ENCODE assay signal across 1 cellular context in the genomic region with DNA sequence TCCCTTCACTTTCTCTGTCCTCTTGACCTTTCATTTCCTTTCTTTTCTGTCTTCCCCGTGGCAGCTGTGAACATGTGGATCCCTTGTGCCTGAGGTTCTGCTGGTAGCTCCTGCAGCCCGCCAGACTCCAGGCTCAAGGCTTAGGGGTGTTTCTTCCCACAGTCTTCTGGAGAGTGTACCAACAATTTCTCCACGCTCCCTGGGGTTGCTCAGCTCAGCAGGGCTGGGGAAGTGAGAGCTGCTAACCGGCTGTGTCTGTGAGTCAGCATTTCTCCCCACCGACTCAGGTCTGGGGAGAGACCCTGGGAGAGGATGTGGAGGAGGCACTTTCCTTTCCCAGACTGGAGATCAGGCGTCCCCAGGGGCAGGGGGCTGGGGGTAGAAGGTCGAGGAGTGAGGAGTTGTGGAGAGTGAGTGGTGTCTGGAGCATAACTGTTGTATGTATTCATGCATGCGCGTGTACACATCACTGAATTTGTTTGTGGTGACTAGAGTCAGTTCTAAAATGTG.
TF ChIP-seq lines count a peak whose summit lies in the region.

No MANE protein-coding gene starts in this region.

TF ChIP-seq in K562, 482 proteins besides CTCF, POLR2A, EP300 and RAD21 (continued from another document and continues in another):
- TF ChIP-seq, protein P1, sequence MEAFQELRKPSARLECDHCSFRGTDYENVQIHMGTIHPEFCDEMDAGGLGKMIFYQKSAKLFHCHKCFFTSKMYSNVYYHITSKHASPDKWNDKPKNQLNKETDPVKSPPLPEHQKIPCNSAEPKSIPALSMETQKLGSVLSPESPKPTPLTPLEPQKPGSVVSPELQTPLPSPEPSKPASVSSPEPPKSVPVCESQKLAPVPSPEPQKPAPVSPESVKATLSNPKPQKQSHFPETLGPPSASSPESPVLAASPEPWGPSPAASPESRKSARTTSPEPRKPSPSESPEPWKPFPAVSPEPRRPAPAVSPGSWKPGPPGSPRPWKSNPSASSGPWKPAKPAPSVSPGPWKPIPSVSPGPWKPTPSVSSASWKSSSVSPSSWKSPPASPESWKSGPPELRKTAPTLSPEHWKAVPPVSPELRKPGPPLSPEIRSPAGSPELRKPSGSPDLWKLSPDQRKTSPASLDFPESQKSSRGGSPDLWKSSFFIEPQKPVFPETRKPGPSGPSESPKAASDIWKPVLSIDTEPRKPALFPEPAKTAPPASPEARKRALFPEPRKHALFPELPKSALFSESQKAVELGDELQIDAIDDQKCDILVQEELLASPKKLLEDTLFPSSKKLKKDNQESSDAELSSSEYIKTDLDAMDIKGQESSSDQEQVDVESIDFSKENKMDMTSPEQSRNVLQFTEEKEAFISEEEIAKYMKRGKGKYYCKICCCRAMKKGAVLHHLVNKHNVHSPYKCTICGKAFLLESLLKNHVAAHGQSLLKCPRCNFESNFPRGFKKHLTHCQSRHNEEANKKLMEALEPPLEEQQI (IDR thresholded peaks at IDR 0.05), result peak; percentile 25; the same call in 1 of the 2 replicates
- TF ChIP-seq MYC (IDR thresholded peaks at IDR 0.05; ENCODE audit: low read depth, low read length) (peak; percentile 19; the same call in 1 of the 2 replicates), MYC (CRISPR knock-in tag; IDR thresholded peaks at IDR 0.05; ENCODE audit: borderline replicate concordance, low read depth) (no peak), HDGF (IDR thresholded peaks at IDR 0.05) (no peak), CBX3 (IDR thresholded peaks at IDR 0.05; ENCODE audit: borderline replicate concordance in 1 of 2, low read length in 2 of 2) (peak in 1 of 2 experiments; percentile 62; a peak in 1 of 3 replicates), DPF2 (IDR thresholded peaks at IDR 0.05) (peak; percentile 85), MAZ (CRISPR knock-in tag; conservative IDR thresholded peaks at IDR 0.05 in 1 of 2, IDR thresholded peaks at IDR 0.05 in 1 of 2) (peak in 1 of 2 experiments; percentile 26; a peak in 1 of 4 replicates), NFE2L1 (tag; IDR thresholded peaks at IDR 0.05; ENCODE audit: borderline replicate concordance, low read depth) (peak; percentile 64), SMARCC2 (IDR thresholded peaks at IDR 0.05; ENCODE audit: low read depth) (peak; percentile 76; the same call in 1 of the 2 replicates), ZNF24 (IDR thresholded peaks at IDR 0.05) (no peak), SMAD1 (IDR thresholded peaks at IDR 0.05; ENCODE audit: low read depth, low read length, partially characterized antibody) (no peak), SMAD4 (CRISPR knock-in tag; conservative IDR thresholded peaks at IDR 0.05) (0 out of 2 replicates have a peak, but pooled peaks have one; percentile 15), MAFG (tag; conservative IDR thresholded peaks at IDR 0.05) (peak; percentile 94), EGR1 (conservative IDR thresholded peaks at IDR 0.05) (0 out of 2 replicates have a peak, but pooled peaks have one; percentile 8), ZNF766 (CRISPR knock-in tag; conservative IDR thresholded peaks at IDR 0.05) (no peak), FOS (IDR thresholded peaks at IDR 0.05; ENCODE audit: extremely low read depth, insufficient read length) (no peak), L3MBTL2 (IDR thresholded peaks at IDR 0.05) (peak; percentile 53; the same call in 1 of the 2 replicates)
- TF ChIP-seq, protein P2, sequence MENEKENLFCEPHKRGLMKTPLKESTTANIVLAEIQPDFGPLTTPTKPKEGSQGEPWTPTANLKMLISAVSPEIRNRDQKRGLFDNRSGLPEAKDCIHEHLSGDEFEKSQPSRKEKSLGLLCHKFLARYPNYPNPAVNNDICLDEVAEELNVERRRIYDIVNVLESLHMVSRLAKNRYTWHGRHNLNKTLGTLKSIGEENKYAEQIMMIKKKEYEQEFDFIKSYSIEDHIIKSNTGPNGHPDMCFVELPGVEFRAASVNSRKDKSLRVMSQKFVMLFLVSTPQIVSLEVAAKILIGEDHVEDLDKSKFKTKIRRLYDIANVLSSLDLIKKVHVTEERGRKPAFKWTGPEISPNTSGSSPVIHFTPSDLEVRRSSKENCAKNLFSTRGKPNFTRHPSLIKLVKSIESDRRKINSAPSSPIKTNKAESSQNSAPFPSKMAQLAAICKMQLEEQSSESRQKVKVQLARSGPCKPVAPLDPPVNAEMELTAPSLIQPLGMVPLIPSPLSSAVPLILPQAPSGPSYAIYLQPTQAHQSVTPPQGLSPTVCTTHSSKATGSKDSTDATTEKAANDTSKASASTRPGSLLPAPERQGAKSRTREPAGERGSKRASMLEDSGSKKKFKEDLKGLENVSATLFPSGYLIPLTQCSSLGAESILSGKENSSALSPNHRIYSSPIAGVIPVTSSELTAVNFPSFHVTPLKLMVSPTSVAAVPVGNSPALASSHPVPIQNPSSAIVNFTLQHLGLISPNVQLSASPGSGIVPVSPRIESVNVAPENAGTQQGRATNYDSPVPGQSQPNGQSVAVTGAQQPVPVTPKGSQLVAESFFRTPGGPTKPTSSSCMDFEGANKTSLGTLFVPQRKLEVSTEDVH (IDR thresholded peaks at IDR 0.05; ENCODE audit: low read depth, partially characterized antibody), result no peak
- TF ChIP-seq, protein P3, sequence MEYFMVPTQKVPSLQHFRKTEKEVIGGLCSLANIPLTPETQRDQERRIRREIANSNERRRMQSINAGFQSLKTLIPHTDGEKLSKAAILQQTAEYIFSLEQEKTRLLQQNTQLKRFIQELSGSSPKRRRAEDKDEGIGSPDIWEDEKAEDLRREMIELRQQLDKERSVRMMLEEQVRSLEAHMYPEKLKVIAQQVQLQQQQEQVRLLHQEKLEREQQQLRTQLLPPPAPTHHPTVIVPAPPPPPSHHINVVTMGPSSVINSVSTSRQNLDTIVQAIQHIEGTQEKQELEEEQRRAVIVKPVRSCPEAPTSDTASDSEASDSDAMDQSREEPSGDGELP (CRISPR knock-in tag; IDR thresholded peaks at IDR 0.05; ENCODE audit: borderline replicate concordance), result peak; percentile 76
- TF ChIP-seq, protein P4, sequence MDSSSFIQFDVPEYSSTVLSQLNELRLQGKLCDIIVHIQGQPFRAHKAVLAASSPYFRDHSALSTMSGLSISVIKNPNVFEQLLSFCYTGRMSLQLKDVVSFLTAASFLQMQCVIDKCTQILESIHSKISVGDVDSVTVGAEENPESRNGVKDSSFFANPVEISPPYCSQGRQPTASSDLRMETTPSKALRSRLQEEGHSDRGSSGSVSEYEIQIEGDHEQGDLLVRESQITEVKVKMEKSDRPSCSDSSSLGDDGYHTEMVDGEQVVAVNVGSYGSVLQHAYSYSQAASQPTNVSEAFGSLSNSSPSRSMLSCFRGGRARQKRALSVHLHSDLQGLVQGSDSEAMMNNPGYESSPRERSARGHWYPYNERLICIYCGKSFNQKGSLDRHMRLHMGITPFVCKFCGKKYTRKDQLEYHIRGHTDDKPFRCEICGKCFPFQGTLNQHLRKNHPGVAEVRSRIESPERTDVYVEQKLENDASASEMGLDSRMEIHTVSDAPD (CRISPR knock-in tag; IDR thresholded peaks at IDR 0.05), result no peak
- TF ChIP-seq, protein P5, sequence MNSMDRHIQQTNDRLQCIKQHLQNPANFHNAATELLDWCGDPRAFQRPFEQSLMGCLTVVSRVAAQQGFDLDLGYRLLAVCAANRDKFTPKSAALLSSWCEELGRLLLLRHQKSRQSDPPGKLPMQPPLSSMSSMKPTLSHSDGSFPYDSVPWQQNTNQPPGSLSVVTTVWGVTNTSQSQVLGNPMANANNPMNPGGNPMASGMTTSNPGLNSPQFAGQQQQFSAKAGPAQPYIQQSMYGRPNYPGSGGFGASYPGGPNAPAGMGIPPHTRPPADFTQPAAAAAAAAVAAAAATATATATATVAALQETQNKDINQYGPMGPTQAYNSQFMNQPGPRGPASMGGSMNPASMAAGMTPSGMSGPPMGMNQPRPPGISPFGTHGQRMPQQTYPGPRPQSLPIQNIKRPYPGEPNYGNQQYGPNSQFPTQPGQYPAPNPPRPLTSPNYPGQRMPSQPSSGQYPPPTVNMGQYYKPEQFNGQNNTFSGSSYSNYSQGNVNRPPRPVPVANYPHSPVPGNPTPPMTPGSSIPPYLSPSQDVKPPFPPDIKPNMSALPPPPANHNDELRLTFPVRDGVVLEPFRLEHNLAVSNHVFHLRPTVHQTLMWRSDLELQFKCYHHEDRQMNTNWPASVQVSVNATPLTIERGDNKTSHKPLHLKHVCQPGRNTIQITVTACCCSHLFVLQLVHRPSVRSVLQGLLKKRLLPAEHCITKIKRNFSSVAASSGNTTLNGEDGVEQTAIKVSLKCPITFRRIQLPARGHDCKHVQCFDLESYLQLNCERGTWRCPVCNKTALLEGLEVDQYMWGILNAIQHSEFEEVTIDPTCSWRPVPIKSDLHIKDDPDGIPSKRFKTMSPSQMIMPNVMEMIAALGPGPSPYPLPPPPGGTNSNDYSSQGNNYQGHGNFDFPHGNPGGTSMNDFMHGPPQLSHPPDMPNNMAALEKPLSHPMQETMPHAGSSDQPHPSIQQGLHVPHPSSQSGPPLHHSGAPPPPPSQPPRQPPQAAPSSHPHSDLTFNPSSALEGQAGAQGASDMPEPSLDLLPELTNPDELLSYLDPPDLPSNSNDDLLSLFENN (IDR thresholded peaks at IDR 0.05; ENCODE audit: low read depth in 2 of 2, low read length in 2 of 2), result no peak
- TF ChIP-seq, protein P6, sequence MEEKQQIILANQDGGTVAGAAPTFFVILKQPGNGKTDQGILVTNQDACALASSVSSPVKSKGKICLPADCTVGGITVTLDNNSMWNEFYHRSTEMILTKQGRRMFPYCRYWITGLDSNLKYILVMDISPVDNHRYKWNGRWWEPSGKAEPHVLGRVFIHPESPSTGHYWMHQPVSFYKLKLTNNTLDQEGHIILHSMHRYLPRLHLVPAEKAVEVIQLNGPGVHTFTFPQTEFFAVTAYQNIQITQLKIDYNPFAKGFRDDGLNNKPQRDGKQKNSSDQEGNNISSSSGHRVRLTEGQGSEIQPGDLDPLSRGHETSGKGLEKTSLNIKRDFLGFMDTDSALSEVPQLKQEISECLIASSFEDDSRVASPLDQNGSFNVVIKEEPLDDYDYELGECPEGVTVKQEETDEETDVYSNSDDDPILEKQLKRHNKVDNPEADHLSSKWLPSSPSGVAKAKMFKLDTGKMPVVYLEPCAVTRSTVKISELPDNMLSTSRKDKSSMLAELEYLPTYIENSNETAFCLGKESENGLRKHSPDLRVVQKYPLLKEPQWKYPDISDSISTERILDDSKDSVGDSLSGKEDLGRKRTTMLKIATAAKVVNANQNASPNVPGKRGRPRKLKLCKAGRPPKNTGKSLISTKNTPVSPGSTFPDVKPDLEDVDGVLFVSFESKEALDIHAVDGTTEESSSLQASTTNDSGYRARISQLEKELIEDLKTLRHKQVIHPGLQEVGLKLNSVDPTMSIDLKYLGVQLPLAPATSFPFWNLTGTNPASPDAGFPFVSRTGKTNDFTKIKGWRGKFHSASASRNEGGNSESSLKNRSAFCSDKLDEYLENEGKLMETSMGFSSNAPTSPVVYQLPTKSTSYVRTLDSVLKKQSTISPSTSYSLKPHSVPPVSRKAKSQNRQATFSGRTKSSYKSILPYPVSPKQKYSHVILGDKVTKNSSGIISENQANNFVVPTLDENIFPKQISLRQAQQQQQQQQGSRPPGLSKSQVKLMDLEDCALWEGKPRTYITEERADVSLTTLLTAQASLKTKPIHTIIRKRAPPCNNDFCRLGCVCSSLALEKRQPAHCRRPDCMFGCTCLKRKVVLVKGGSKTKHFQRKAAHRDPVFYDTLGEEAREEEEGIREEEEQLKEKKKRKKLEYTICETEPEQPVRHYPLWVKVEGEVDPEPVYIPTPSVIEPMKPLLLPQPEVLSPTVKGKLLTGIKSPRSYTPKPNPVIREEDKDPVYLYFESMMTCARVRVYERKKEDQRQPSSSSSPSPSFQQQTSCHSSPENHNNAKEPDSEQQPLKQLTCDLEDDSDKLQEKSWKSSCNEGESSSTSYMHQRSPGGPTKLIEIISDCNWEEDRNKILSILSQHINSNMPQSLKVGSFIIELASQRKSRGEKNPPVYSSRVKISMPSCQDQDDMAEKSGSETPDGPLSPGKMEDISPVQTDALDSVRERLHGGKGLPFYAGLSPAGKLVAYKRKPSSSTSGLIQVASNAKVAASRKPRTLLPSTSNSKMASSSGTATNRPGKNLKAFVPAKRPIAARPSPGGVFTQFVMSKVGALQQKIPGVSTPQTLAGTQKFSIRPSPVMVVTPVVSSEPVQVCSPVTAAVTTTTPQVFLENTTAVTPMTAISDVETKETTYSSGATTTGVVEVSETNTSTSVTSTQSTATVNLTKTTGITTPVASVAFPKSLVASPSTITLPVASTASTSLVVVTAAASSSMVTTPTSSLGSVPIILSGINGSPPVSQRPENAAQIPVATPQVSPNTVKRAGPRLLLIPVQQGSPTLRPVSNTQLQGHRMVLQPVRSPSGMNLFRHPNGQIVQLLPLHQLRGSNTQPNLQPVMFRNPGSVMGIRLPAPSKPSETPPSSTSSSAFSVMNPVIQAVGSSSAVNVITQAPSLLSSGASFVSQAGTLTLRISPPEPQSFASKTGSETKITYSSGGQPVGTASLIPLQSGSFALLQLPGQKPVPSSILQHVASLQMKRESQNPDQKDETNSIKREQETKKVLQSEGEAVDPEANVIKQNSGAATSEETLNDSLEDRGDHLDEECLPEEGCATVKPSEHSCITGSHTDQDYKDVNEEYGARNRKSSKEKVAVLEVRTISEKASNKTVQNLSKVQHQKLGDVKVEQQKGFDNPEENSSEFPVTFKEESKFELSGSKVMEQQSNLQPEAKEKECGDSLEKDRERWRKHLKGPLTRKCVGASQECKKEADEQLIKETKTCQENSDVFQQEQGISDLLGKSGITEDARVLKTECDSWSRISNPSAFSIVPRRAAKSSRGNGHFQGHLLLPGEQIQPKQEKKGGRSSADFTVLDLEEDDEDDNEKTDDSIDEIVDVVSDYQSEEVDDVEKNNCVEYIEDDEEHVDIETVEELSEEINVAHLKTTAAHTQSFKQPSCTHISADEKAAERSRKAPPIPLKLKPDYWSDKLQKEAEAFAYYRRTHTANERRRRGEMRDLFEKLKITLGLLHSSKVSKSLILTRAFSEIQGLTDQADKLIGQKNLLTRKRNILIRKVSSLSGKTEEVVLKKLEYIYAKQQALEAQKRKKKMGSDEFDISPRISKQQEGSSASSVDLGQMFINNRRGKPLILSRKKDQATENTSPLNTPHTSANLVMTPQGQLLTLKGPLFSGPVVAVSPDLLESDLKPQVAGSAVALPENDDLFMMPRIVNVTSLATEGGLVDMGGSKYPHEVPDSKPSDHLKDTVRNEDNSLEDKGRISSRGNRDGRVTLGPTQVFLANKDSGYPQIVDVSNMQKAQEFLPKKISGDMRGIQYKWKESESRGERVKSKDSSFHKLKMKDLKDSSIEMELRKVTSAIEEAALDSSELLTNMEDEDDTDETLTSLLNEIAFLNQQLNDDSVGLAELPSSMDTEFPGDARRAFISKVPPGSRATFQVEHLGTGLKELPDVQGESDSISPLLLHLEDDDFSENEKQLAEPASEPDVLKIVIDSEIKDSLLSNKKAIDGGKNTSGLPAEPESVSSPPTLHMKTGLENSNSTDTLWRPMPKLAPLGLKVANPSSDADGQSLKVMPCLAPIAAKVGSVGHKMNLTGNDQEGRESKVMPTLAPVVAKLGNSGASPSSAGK (IDR thresholded peaks at IDR 0.05), result no peak
- TF ChIP-seq, protein P7, sequence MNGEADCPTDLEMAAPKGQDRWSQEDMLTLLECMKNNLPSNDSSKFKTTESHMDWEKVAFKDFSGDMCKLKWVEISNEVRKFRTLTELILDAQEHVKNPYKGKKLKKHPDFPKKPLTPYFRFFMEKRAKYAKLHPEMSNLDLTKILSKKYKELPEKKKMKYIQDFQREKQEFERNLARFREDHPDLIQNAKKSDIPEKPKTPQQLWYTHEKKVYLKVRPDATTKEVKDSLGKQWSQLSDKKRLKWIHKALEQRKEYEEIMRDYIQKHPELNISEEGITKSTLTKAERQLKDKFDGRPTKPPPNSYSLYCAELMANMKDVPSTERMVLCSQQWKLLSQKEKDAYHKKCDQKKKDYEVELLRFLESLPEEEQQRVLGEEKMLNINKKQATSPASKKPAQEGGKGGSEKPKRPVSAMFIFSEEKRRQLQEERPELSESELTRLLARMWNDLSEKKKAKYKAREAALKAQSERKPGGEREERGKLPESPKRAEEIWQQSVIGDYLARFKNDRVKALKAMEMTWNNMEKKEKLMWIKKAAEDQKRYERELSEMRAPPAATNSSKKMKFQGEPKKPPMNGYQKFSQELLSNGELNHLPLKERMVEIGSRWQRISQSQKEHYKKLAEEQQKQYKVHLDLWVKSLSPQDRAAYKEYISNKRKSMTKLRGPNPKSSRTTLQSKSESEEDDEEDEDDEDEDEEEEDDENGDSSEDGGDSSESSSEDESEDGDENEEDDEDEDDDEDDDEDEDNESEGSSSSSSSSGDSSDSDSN (IDR thresholded peaks at IDR 0.05; ENCODE audit: borderline replicate concordance in 1 of 2, low read depth in 2 of 2, low read length in 2 of 2), result 0 out of 4 replicates have a peak, but pooled peaks of 1 of the 2 experiments have one; percentile 11
